In genomic region chr7:25823571-25823970, GRCh38 we compare ENCODE assay signal across 33 cellular contexts.
DNase-seq lines count a peak whose midpoint lies in the region; ATAC-seq and TF ChIP-seq lines count a peak whose summit lies in the region.
"Had no signal": no experiment of that assay in that cellular context is flagged by ENCODE, and none has a peak within 500 bp of the region (broad histone marks: within the 10 kb centered on the region; RNA-seq: fewer than 3 reads in every experiment).

No MANE protein-coding gene starts in this region.

- no peaks in the 10 kb centered on the region for H3K9me3 Mint-ChIP-seq in Caco-2 (ENCODE audit: unreplicated experiment)
- H3K9me3 Mint-ChIP-seq in naive thymus-derived CD8-positive, alpha-beta T cell = no peaks in the 10 kb centered on the region
- H3K9me3 Mint-ChIP-seq: activated CD4-positive, alpha-beta memory T cell treated with anti-CD3 and anti-CD28 coated beads, Interleukin-2, amount 10 ng/mL, durations not matched to agents 7 days and 5 days; activated naive CD8-positive, alpha-beta T cell treated with anti-CD3 and anti-CD28 coated beads for 36 hours; CD8-positive, alpha-beta T cell had no signal

- H3K9me2 ChIP-seq in OCI-LY7 (ENCODE audit: insufficient read depth, low read length) = no peaks in the 10 kb centered on the region

- intact Hi-C loops in OCI-LY7 (cut with micrococcal nuclease; ENCODE audit: unreplicated experiment) (no loop called here), Caco-2 (cut with micrococcal nuclease; ENCODE audit: unreplicated experiment) (no loop called here), spleen (cut with DNase I; ENCODE audit: low total_unique reads) (no loop called here)

- no peaks in the 10 kb centered on the region; the same call in 1 of the 2 replicates for H3K27me3 ChIP-seq in Caco-2 (replicated peaks; ENCODE audit: control insufficient read depth, insufficient read depth, low read length)
- H3K27me3 ChIP-seq in spleen (replicated peaks in 1 of 7) = peaks cover 0 to 31% (median 0%) of the 10 kb centered on the region in 7 donors
- H3K27me3 ChIP-seq: cardiac muscle cell, ovary, tibial nerve had no signal

- H3K4me1 ChIP-seq in OCI-LY7 (ENCODE audit: insufficient read depth, low read length, poor library complexity, severe bottlenecking) (peaks cover 68% of the 10 kb centered on the region), Caco-2 (no peaks in the 10 kb centered on the region), spleen (no peaks in the 10 kb centered on the region)
- H3K4me1 ChIP-seq: heart right ventricle, tibial nerve had no signal

- no peaks in the 10 kb centered on the region for H4K20me1 ChIP-seq in OCI-LY7 (ENCODE audit: insufficient read depth, low read length)

- CTCF ChIA-PET in OCI-LY7 (lab: Charles Lee; ENCODE audit: unreplicated experiment) = no interaction called here
- CTCF ChIA-PET in Caco-2 (lab: Charles Lee) = no interaction called here

- H3K9me3 ChIP-seq in OCI-LY7 (ENCODE audit: low read length) (no peaks in the 10 kb centered on the region), Caco-2 (no peaks in the 10 kb centered on the region), spleen (no peaks in the 10 kb centered on the region)
- H3K9me3 ChIP-seq: HAP-1, ovary, tibial nerve had no signal

- peak; percentile 78 for ATAC-seq in GM18517 (IDR thresholded peaks at IDR 0.05; ENCODE audit: unreplicated experiment)
- ATAC-seq in GM21447 (IDR thresholded peaks at IDR 0.05; ENCODE audit: unreplicated experiment) = peak; percentile 79
- peak; percentile 65 for ATAC-seq in HG03039 (IDR thresholded peaks at IDR 0.05; ENCODE audit: unreplicated experiment)
- no peak for ATAC-seq in naive thymus-derived CD8-positive, alpha-beta T cell
- ATAC-seq: CD8-positive, alpha-beta T cell; esophagus mucosa; heart right ventricle; K562 had no signal

- BruUV-seq in OCI-LY7 (replicated peaks; lab: Mats Ljungman, UMichigan) = no TSS peak
- no TSS peak for BruUV-seq in Caco-2 (replicated peaks; lab: Mats Ljungman, UMichigan)

- TF ChIP-seq CTCF in OCI-LY7 (conservative IDR thresholded peaks at IDR 0.05; ENCODE audit: low read length) = no peak
- TF ChIP-seq CTCF in Caco-2 (IDR thresholded peaks at IDR 0.05; ENCODE audit: insufficient read depth in 1 of 2, low read depth in 1 of 2, low read length in 1 of 2, severe bottlenecking in 1 of 2, unreplicated experiment in 1 of 2) = no peak
- no peak for TF ChIP-seq CTCF in spleen (IDR thresholded peaks at IDR 0.05 in 8 of 11, conservative IDR thresholded peaks at IDR 0.05 in 3 of 11)

- H3K36me3 ChIP-seq in OCI-LY7 (ENCODE audit: insufficient read depth, low read length) (no peaks in the 10 kb centered on the region), Caco-2 (ENCODE audit: control insufficient read depth, insufficient read depth, low read length) (no peaks in the 10 kb centered on the region), spleen (no peaks in the 10 kb centered on the region)
- H3K36me3 ChIP-seq: cardiac muscle cell, HAP-1, heart right ventricle, ovary, tibial nerve had no signal

- H3K4me2 ChIP-seq in OCI-LY7 (ENCODE audit: low read length) = peak overlapping the region; percentile 66

- no peak overlapping the region for H3K27ac Mint-ChIP-seq in Caco-2 (ENCODE audit: unreplicated experiment)
- no peak overlapping the region for H3K27ac Mint-ChIP-seq in naive thymus-derived CD8-positive, alpha-beta T cell
- H3K27ac Mint-ChIP-seq: activated CD4-positive, alpha-beta memory T cell treated with anti-CD3 and anti-CD28 coated beads, Interleukin-2, amount 10 ng/mL, durations not matched to agents 7 days and 5 days; activated naive CD8-positive, alpha-beta T cell treated with anti-CD3 and anti-CD28 coated beads for 36 hours; CD8-positive, alpha-beta T cell had no signal

- H3K27me3 Mint-ChIP-seq in Caco-2 (ENCODE audit: insufficient read depth, unreplicated experiment) = peaks cover 4% of the 10 kb centered on the region
- H3K27me3 Mint-ChIP-seq in naive thymus-derived CD8-positive, alpha-beta T cell = peaks cover 25 to 64% (median 42%) of the 10 kb centered on the region in 5 donors

- H3K36me3 Mint-ChIP-seq in Caco-2 (ENCODE audit: insufficient read depth, unreplicated experiment) = no peaks in the 10 kb centered on the region
- H3K36me3 Mint-ChIP-seq in naive thymus-derived CD8-positive, alpha-beta T cell = no peaks in the 10 kb centered on the region
- H3K36me3 Mint-ChIP-seq: activated naive CD8-positive, alpha-beta T cell treated with anti-CD3 and anti-CD28 coated beads for 36 hours; CD8-positive, alpha-beta T cell had no signal

- POLR2A ChIA-PET in OCI-LY7 (lab: Charles Lee) (interaction anchor here (1.1 kb wide), 1 partner anchor 64 kb away, joined by 3 read pairs; no protein-coding TSS in a partner anchor), Caco-2 (lab: Charles Lee) (no interaction called here)
- POLR2A ChIA-PET in naive thymus-derived CD8-positive, alpha-beta T cell (lab: Charles Lee) = no interaction called here

- TF ChIP-seq POLR2A in spleen (IDR thresholded peaks at IDR 0.05) = no peak

- H2AFZ ChIP-seq in OCI-LY7 (ENCODE audit: low read length) = no peak overlapping the region

- peak overlapping the region; percentile 64 for H3K27ac ChIP-seq in OCI-LY7 (ENCODE audit: low read depth, low read length, poor library complexity, severe bottlenecking)
- no peak overlapping the region for H3K27ac ChIP-seq in spleen
- H3K27ac ChIP-seq: cardiac muscle cell, coronary artery, heart right ventricle, ovary, RWPE1, tibial nerve had no signal

- DNase-seq in OCI-LY7 (ENCODE audit: low spot score) = peak; percentile 75
- no peak for DNase-seq in Caco-2
- DNase-seq in dermis blood vessel endothelial cell = no peak
- no peak for DNase-seq in spleen
- no peak for DNase-seq in naive thymus-derived CD8-positive, alpha-beta T cell
- DNase-seq: activated CD4-positive, alpha-beta memory T cell treated with anti-CD3 and anti-CD28 coated beads, Interleukin-2, amount 10 ng/mL, durations not matched to agents 7 days and 5 days; activated CD4-positive, CD25-positive, alpha-beta regulatory T cell treated with anti-CD3 and anti-CD28 coated beads, Interleukin-2, amount 50 U/mL, for 72 hours; activated naive CD8-positive, alpha-beta T cell treated with anti-CD3 and anti-CD28 coated beads for 36 hours; aorta; CD8-positive, alpha-beta T cell; DMS 273 treated with DMSO at 0.1 percent for 48 hours; foreskin fibroblast; heart right ventricle; NCI-H1105 treated with DMSO at 0.1 percent for 48 hours; NCI-H2029 treated with DMSO at 0.1 percent for 48 hours; NCI-H2227 treated with DMSO at 0.1 percent for 48 hours; NCI-H69; ovary; retina; small intestine; stimulated activated CD4-positive, alpha-beta T cell treated with anti-CD3 and anti-CD28 coated beads, Interleukin-1b, Interleukin-23, amount 100 ng/mL, for 48 hours; T-helper 1 cell had no signal

- no peak overlapping the region for H3K4me3 Mint-ChIP-seq in Caco-2 (ENCODE audit: unreplicated experiment)
- H3K4me3 Mint-ChIP-seq in naive thymus-derived CD8-positive, alpha-beta T cell = no peak overlapping the region
- H3K4me3 Mint-ChIP-seq: activated CD4-positive, alpha-beta memory T cell treated with anti-CD3 and anti-CD28 coated beads, Interleukin-2, amount 10 ng/mL, durations not matched to agents 7 days and 5 days; activated naive CD8-positive, alpha-beta T cell treated with anti-CD3 and anti-CD28 coated beads for 36 hours; CD8-positive, alpha-beta T cell had no signal

- no peaks in the 10 kb centered on the region for H3K79me2 ChIP-seq in OCI-LY7 (ENCODE audit: insufficient read depth, low read depth, low read length)

- H3K4me1 Mint-ChIP-seq in Caco-2 (ENCODE audit: low read depth, unreplicated experiment) = no peaks in the 10 kb centered on the region
- H3K4me1 Mint-ChIP-seq in naive thymus-derived CD8-positive, alpha-beta T cell = no peaks in the 10 kb centered on the region
- H3K4me1 Mint-ChIP-seq: activated CD4-positive, alpha-beta memory T cell treated with anti-CD3 and anti-CD28 coated beads, Interleukin-2, amount 10 ng/mL, durations not matched to agents 7 days and 5 days; activated naive CD8-positive, alpha-beta T cell treated with anti-CD3 and anti-CD28 coated beads for 36 hours had no signal

- H3K4me3 ChIP-seq in OCI-LY7 (ENCODE audit: low read depth, low read length, poor library complexity, severe bottlenecking) (peak overlapping the region; percentile 13), Caco-2 (ENCODE audit: low read depth, low read length) (no peak overlapping the region), spleen (no peak overlapping the region)
- H3K4me3 ChIP-seq: cardiac muscle cell, coronary artery, HAP-1, heart right ventricle, K562, lung, ovary, tibial nerve had no signal

Comparison
In these comparisons a context has a peak if more than half of its experiments do, and no peak if none do; other contexts are left out.
1. ATAC-seq: peak in GM18517 (single experiment), GM21447 (single experiment) and HG03039 (single experiment); none in naive thymus-derived CD8-positive, alpha-beta T cell (0 of 2).